1 cellular context compared by ENCODE assay signal in the genomic region with DNA sequence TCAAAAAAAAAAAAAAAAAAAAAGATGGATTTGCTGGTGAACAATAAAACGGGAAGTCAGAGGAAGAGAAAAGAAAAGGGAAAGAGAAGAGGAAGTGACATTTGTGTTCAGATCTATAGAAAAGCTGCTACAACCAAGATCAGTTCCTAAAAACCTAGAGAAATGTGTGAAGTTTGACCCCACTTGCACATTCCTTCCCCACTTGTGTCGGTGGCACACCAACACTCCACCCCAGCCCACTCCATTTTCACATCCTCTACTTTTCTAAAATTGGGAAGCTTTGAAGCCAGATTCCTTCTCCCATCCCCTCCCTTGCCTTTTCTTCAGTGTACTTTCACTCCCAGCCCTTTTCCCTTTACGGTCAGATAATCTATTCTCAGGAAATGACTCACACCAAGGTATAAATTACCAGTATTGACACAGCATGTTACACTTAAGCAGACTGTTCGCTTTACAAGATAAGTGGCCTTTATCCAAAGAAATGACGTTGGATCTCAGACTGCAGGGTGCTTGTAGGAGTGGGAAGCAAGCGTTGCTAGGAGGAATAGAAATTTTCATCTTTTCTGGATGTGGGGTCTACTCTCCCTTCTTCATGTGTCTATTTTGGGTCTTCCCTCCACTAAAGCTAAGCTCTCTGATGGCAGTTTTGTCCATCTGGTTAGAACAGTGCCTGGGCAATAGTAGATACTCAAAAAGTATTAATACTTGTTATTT.
TF ChIP-seq lines count a peak whose summit lies in the region.

No MANE protein-coding gene starts in this region.

TF ChIP-seq in HepG2, 621 proteins besides CTCF, POLR2A, EP300 and RAD21 (continued from another document and continues in another):
- TF ChIP-seq ZNF460 (CRISPR knock-in tag; IDR thresholded peaks at IDR 0.05; ENCODE audit: borderline replicate concordance) = no peak
- TF ChIP-seq ZNF382 (CRISPR knock-in tag; IDR thresholded peaks at IDR 0.05; ENCODE audit: borderline replicate concordance) = no peak
- TF ChIP-seq KAT2B (IDR thresholded peaks at IDR 0.05; ENCODE audit: borderline replicate concordance, low read depth, low read length) = no peak
- peak; percentile 85 for TF ChIP-seq HOMEZ (CRISPR knock-in tag; IDR thresholded peaks at IDR 0.05; ENCODE audit: low read depth)
- no peak for TF ChIP-seq ZNF34 (CRISPR knock-in tag; IDR thresholded peaks at IDR 0.05; ENCODE audit: borderline replicate concordance)
- peak; percentile 79; the same call in 1 of the 2 replicates for TF ChIP-seq ZNF12 (CRISPR knock-in tag; IDR thresholded peaks at IDR 0.05)
- TF ChIP-seq FOXK2 (IDR thresholded peaks at IDR 0.05) = no peak
- no peak for TF ChIP-seq ATRX (CRISPR knock-in tag; IDR thresholded peaks at IDR 0.05; ENCODE audit: borderline replicate concordance)
- no peak for TF ChIP-seq ZNF275 (CRISPR knock-in tag; IDR thresholded peaks at IDR 0.05; ENCODE audit: borderline replicate concordance)
- peak; percentile 48; the same call in 1 of the 2 replicates for TF ChIP-seq TARDBP (CRISPR knock-in tag; IDR thresholded peaks at IDR 0.05)
- TF ChIP-seq EED (CRISPR knock-in tag; IDR thresholded peaks at IDR 0.05) = no peak
- TF ChIP-seq ZNF558 (CRISPR knock-in tag; IDR thresholded peaks at IDR 0.05; ENCODE audit: borderline replicate concordance) = no peak
- no peak for TF ChIP-seq NR1H2 (CRISPR knock-in tag; IDR thresholded peaks at IDR 0.05; ENCODE audit: borderline replicate concordance, low read depth)
- TF ChIP-seq, protein P1, sequence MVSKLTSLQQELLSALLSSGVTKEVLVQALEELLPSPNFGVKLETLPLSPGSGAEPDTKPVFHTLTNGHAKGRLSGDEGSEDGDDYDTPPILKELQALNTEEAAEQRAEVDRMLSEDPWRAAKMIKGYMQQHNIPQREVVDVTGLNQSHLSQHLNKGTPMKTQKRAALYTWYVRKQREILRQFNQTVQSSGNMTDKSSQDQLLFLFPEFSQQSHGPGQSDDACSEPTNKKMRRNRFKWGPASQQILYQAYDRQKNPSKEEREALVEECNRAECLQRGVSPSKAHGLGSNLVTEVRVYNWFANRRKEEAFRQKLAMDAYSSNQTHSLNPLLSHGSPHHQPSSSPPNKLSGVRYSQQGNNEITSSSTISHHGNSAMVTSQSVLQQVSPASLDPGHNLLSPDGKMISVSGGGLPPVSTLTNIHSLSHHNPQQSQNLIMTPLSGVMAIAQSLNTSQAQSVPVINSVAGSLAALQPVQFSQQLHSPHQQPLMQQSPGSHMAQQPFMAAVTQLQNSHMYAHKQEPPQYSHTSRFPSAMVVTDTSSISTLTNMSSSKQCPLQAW (CRISPR knock-in tag; IDR thresholded peaks at IDR 0.05) = peak; percentile 46; the same call in 1 of the 2 replicates
- peak; percentile 97 for TF ChIP-seq ETV5 (CRISPR knock-in tag; IDR thresholded peaks at IDR 0.05; ENCODE audit: borderline replicate concordance)
- no peak for TF ChIP-seq NR2C2 (CRISPR knock-in tag; IDR thresholded peaks at IDR 0.05; ENCODE audit: borderline replicate concordance)
- no peak for TF ChIP-seq RAD51 (IDR thresholded peaks at IDR 0.05; ENCODE audit: borderline replicate concordance)
- no peak for TF ChIP-seq HOXD1 (CRISPR knock-in tag; IDR thresholded peaks at IDR 0.05)
- TF ChIP-seq TRAFD1 (CRISPR knock-in tag; IDR thresholded peaks at IDR 0.05; ENCODE audit: borderline replicate concordance) = 0 out of 2 replicates have a peak, but pooled peaks have one; percentile 86
- 0 out of 2 replicates have a peak, but pooled peaks have one; percentile 8 for TF ChIP-seq ZNF350 (CRISPR knock-in tag; IDR thresholded peaks at IDR 0.05; ENCODE audit: borderline replicate concordance, low read depth)
- peak; percentile 66; the same call in 1 of the 2 replicates for TF ChIP-seq SIX4 (CRISPR knock-in tag; IDR thresholded peaks at IDR 0.05)
- TF ChIP-seq, protein P2, sequence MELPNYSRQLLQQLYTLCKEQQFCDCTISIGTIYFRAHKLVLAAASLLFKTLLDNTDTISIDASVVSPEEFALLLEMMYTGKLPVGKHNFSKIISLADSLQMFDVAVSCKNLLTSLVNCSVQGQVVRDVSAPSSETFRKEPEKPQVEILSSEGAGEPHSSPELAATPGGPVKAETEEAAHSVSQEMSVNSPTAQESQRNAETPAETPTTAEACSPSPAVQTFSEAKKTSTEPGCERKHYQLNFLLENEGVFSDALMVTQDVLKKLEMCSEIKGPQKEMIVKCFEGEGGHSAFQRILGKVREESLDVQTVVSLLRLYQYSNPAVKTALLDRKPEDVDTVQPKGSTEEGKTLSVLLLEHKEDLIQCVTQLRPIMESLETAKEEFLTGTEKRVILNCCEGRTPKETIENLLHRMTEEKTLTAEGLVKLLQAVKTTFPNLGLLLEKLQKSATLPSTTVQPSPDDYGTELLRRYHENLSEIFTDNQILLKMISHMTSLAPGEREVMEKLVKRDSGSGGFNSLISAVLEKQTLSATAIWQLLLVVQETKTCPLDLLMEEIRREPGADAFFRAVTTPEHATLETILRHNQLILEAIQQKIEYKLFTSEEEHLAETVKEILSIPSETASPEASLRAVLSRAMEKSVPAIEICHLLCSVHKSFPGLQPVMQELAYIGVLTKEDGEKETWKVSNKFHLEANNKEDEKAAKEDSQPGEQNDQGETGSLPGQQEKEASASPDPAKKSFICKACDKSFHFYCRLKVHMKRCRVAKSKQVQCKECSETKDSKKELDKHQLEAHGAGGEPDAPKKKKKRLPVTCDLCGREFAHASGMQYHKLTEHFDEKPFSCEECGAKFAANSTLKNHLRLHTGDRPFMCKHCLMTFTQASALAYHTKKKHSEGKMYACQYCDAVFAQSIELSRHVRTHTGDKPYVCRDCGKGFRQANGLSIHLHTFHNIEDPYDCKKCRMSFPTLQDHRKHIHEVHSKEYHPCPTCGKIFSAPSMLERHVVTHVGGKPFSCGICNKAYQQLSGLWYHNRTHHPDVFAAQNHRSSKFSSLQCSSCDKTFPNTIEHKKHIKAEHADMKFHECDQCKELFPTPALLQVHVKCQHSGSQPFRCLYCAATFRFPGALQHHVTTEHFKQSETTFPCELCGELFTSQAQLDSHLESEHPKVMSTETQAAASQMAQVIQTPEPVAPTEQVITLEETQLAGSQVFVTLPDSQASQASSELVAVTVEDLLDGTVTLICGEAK (IDR thresholded peaks at IDR 0.05) = no peak
- TF ChIP-seq, protein P2 (CRISPR knock-in tag; IDR thresholded peaks at IDR 0.05) = no peak
- no peak for TF ChIP-seq ZNF678 (CRISPR knock-in tag; IDR thresholded peaks at IDR 0.05)
- TF ChIP-seq CHD2 (IDR thresholded peaks at IDR 0.05; ENCODE audit: low read depth, low read length) = no peak
- TF ChIP-seq CCDC6 (CRISPR knock-in tag; IDR thresholded peaks at IDR 0.05) = 0 out of 2 replicates have a peak, but pooled peaks have one; percentile 22
- peak; percentile 74; the same call in 1 of the 2 replicates for TF ChIP-seq ZNF567 (CRISPR knock-in tag; IDR thresholded peaks at IDR 0.05; ENCODE audit: borderline replicate concordance)
- TF ChIP-seq ZNF333 (CRISPR knock-in tag; IDR thresholded peaks at IDR 0.05; ENCODE audit: borderline replicate concordance) = no peak
- TF ChIP-seq HOXA9 (CRISPR knock-in tag; IDR thresholded peaks at IDR 0.05; ENCODE audit: borderline replicate concordance) = no peak
- TF ChIP-seq SP4 (CRISPR knock-in tag; IDR thresholded peaks at IDR 0.05) = no peak
- no peak for TF ChIP-seq ZBTB1 (CRISPR knock-in tag; IDR thresholded peaks at IDR 0.05; ENCODE audit: borderline replicate concordance)
- TF ChIP-seq NFAT5 (CRISPR knock-in tag; IDR thresholded peaks at IDR 0.05) = no peak
- no peak for TF ChIP-seq MEIS1 (CRISPR knock-in tag; IDR thresholded peaks at IDR 0.05; ENCODE audit: borderline replicate concordance)
- TF ChIP-seq ZNF709 (CRISPR knock-in tag; IDR thresholded peaks at IDR 0.05) = no peak
